21 cellular contexts compared by ENCODE assay signal in genomic region chr18:55695091-55695490, GRCh38.
DNase-seq lines count a peak whose midpoint lies in the region; ATAC-seq, FAIRE-seq and TF ChIP-seq lines count a peak whose summit lies in the region.
"Had no signal": no experiment of that assay in that cellular context is flagged by ENCODE, and none has a peak within 500 bp of the region (broad histone marks: within the 10 kb centered on the region; RNA-seq: fewer than 3 reads in every experiment).

No MANE protein-coding gene starts in this region.

- DNase-seq in RCC 7860 (ENCODE audit: low spot score) (peak; percentile 80), glomerular visceral epithelial cell (ENCODE audit: extremely low spot score) (peak; percentile 86), non-pigmented ciliary epithelial cell (ENCODE audit: low read depth) (peak; percentile 8), D341Med (ENCODE audit: low spot score) (no peak), GM19240 (ENCODE audit: insufficient read length, low spot score) (no peak), KBM-7 (no peak)
- DNase-seq: CD8-positive, alpha-beta T cell; DMS79 treated with DMSO at 0.1 percent for 48 hours; GM23248; H9; HFFc6; NCI-H1105; NCI-H1436 treated with DMSO at 0.1 percent for 48 hours; NCI-H1930; NCI-H526 treated with DMSO at 0.1 percent for 48 hours; SHP77 treated with DMSO at 0.1 percent for 48 hours; SK-N-SH had no signal

- peak; percentile 90 for FAIRE-seq in RCC 7860 (lab: Jason Lieb, UNC)
- FAIRE-seq: GM19239, HTR-8/SVneo, K562 had no signal

- in situ Hi-C loops in KBM-7 (cut with MboI; ENCODE audit: low pct_unique_long_range_greater_than_20kb, low sequenced_read_pairs), result no loop called here

- no peak for ATAC-seq in SK-N-SH treated with all-trans-retinoic acid at 6 μM for 48 hours
- ATAC-seq: CD8-positive, alpha-beta T cell; K562 had no signal

TF ChIP-seq in SK-N-SH treated with all-trans-retinoic acid at 6 μM for 48 hours, 23 proteins besides CTCF, POLR2A, EP300 and RAD21:
- TF ChIP-seq CSDC2 (CRISPR knock-in tag; IDR thresholded peaks at IDR 0.05), result no peak
- no peak for TF ChIP-seq CSRNP3 (CRISPR knock-in tag; IDR thresholded peaks at IDR 0.05)
- no peak for TF ChIP-seq POU6F1 (CRISPR knock-in tag; IDR thresholded peaks at IDR 0.05; ENCODE audit: borderline replicate concordance, low read depth)
- TF ChIP-seq ZNF70 (CRISPR knock-in tag; IDR thresholded peaks at IDR 0.05), result no peak
- TF ChIP-seq TSHZ2 (CRISPR knock-in tag; IDR thresholded peaks at IDR 0.05), result no peak
- no peak for TF ChIP-seq ESRRG (CRISPR knock-in tag; IDR thresholded peaks at IDR 0.05)

Comparison
In these comparisons a context has a peak if more than half of its experiments do, and no peak if none do; other contexts are left out.
1. DNase-seq: peak in RCC 7860 (single experiment), glomerular visceral epithelial cell (single experiment) and non-pigmented ciliary epithelial cell (single experiment); none in D341Med (single experiment), GM19240 (single experiment) and KBM-7 (single experiment).